Comparison of ENCODE assay signal across 10 cellular contexts in genomic region chr6:118530942-118531341, GRCh38. TPM values are rescaled to one million over a fixed set of nuclear protein-coding genes. Genes with fewer than 3 reads are reported as not detected.
"Had no signal": no experiment of that assay in that cellular context is flagged by ENCODE, and none has a peak within 500 bp of the region (broad histone marks: within the 10 kb centered on the region; RNA-seq: fewer than 3 reads in every experiment).

No MANE protein-coding gene starts in this region.

- H3K27me3 Mint-ChIP-seq: IgD-negative memory B cell had no signal

- DNase-seq: GM23248, GOT3, H7, KBM-7 had no signal

- H3K4me1 ChIP-seq: HAP-1 had no signal

- H3K4me3 Mint-ChIP-seq: IgD-negative memory B cell had no signal

- H3K9me3 ChIP-seq: HAP-1 had no signal

- H3K27ac ChIP-seq: GM23248, HL-60 had no signal

- H3K36me3 ChIP-seq: HAP-1 had no signal

- H3K4me3 ChIP-seq: GM23248, HAP-1 had no signal

- H3K27ac Mint-ChIP-seq: IgD-negative memory B cell had no signal

- ATAC-seq: HCT116, HepG2 had no signal

RNA-seq across cellular contexts. Expression of gene PLN, which starts 17.2 kb away (rescaled TPM):
- total RNA-seq: GM23248, H7, HepG2, HT1080 had no signal
